In genomic region chr7:123863461-123863860, GRCh38 we compare ENCODE assay signal across 26 cellular contexts. TPM values are rescaled to one million over a fixed set of nuclear protein-coding genes. Genes with fewer than 3 reads are reported as not detected.
DNase-seq lines count a peak whose midpoint lies in the region; ATAC-seq, FAIRE-seq and TF ChIP-seq lines count a peak whose summit lies in the region.
"Had no signal": no experiment of that assay in that cellular context is flagged by ENCODE, and none has a peak within 500 bp of the region (broad histone marks: within the 10 kb centered on the region; RNA-seq: fewer than 3 reads in every experiment).

No MANE protein-coding gene starts in this region.

- H3K4me1 ChIP-seq in GM23338 (ENCODE audit: insufficient read depth), result peaks cover 15% of the 10 kb centered on the region
- H3K4me1 ChIP-seq in effector memory CD4-positive, alpha-beta T cell (ENCODE audit: control insufficient read depth, insufficient read depth, low read length, poor library complexity, severe bottlenecking), result no peaks in the 10 kb centered on the region

- peaks cover 13% of the 10 kb centered on the region for H3K4me1 Mint-ChIP-seq in GM23338
- H3K4me1 Mint-ChIP-seq in progenitor cell of endocrine pancreas (ENCODE audit: low read depth), result peaks cover 20% of the 10 kb centered on the region
- H3K4me1 Mint-ChIP-seq: CD8-positive, alpha-beta memory T cell had no signal

- no peaks in the 10 kb centered on the region for H3F3A ChIP-seq in GM23338 (replicated peaks; ENCODE audit: low read depth)

- peaks cover 4% of the 10 kb centered on the region for H3K27me3 Mint-ChIP-seq in GM23338 (ENCODE audit: insufficient read depth, low read depth, poor library complexity)
- H3K27me3 Mint-ChIP-seq in progenitor cell of endocrine pancreas, result no peaks in the 10 kb centered on the region

- H3K36me3 Mint-ChIP-seq in GM23338 (ENCODE audit: low read depth) (peaks cover 3% of the 10 kb centered on the region; the same call in 1 of the 3 replicates), progenitor cell of endocrine pancreas (ENCODE audit: insufficient read depth) (peaks cover 1% of the 10 kb centered on the region)
- H3K36me3 Mint-ChIP-seq: CD8-positive, alpha-beta memory T cell had no signal

- no peak for FAIRE-seq in bronchial epithelial cell (lab: Jason Lieb, UNC)
- FAIRE-seq: A204.1, D721Med, GM19239 had no signal

- no peak for ATAC-seq in GM23338

- H3K9me3 Mint-ChIP-seq in GM23338 (peaks cover 4% of the 10 kb centered on the region; the same call in 1 of the 3 replicates), progenitor cell of endocrine pancreas (ENCODE audit: low read depth) (peaks cover 3% of the 10 kb centered on the region)
- H3K9me3 Mint-ChIP-seq: CD8-positive, alpha-beta memory T cell had no signal

- H3K36me3 ChIP-seq in GM23338 (ENCODE audit: insufficient read depth) (no peaks in the 10 kb centered on the region), bronchial epithelial cell (ENCODE audit: control insufficient read depth, insufficient read depth, low read length) (no peaks in the 10 kb centered on the region)
- H3K36me3 ChIP-seq in effector memory CD4-positive, alpha-beta T cell (ENCODE audit: control insufficient read depth, insufficient read depth, low read length), result no peaks in the 10 kb centered on the region
- H3K36me3 ChIP-seq: MG63 had no signal

- H3K79me2 ChIP-seq in GM23338 (replicated peaks; ENCODE audit: insufficient read depth), result no peaks in the 10 kb centered on the region

- H3K27me3 ChIP-seq in GM23338 (ENCODE audit: insufficient read depth), result no peaks in the 10 kb centered on the region
- H3K27me3 ChIP-seq in bronchial epithelial cell (ENCODE audit: control insufficient read depth, insufficient read depth, low read length), result no peaks in the 10 kb centered on the region
- no peaks in the 10 kb centered on the region for H3K27me3 ChIP-seq in effector memory CD4-positive, alpha-beta T cell (replicated peaks; ENCODE audit: control insufficient read depth, insufficient read depth, low read length, poor library complexity, severe bottlenecking)
- H3K27me3 ChIP-seq in dorsolateral prefrontal cortex, result no peaks in the 10 kb centered on the region
- H3K27me3 ChIP-seq: MG63 had no signal

- no peak overlapping the region for H3K4me3 ChIP-seq in GM23338
- no peak overlapping the region for H3K4me3 ChIP-seq in bronchial epithelial cell (ENCODE audit: low read depth, low read length)
- no peak overlapping the region for H3K4me3 ChIP-seq in effector memory CD4-positive, alpha-beta T cell (ENCODE audit: insufficient read depth, low read depth, low read length, poor library complexity, severe bottlenecking)
- no peak overlapping the region for H3K4me3 ChIP-seq in dorsolateral prefrontal cortex
- H3K4me3 ChIP-seq: MG63, PC-9 had no signal

- H2AFZ ChIP-seq in GM23338, result peak overlapping the region; percentile 94
- H2AFZ ChIP-seq: PC-9 had no signal

- no peak overlapping the region for H3K4me3 Mint-ChIP-seq in GM23338
- no peak overlapping the region for H3K4me3 Mint-ChIP-seq in progenitor cell of endocrine pancreas (ENCODE audit: low read depth)
- H3K4me3 Mint-ChIP-seq: CD8-positive, alpha-beta memory T cell had no signal

- H3K27ac ChIP-seq in GM23338 (ENCODE audit: low read depth) (no peak overlapping the region), dorsolateral prefrontal cortex (no peak overlapping the region)
- H3K27ac ChIP-seq in effector memory CD4-positive, alpha-beta T cell (ENCODE audit: insufficient read depth, low read length, poor library complexity, severe bottlenecking), result no peak overlapping the region
- H3K27ac ChIP-seq: C4-2B, PC-9 had no signal

- DNase-seq in GM23338 (ENCODE audit: low spot score), result no peak
- peak; percentile 49 for DNase-seq in bronchial epithelial cell (ENCODE audit: low read depth)
- DNase-seq in foreskin melanocyte, result peak; percentile 76
- DNase-seq in progenitor cell of endocrine pancreas (ENCODE audit: low spot score, unreplicated experiment), result no peak
- DNase-seq in effector memory CD4-positive, alpha-beta T cell, result no peak
- no peak for DNase-seq in T-helper 1 cell
- no peak for DNase-seq in dorsolateral prefrontal cortex
- DNase-seq in kidney tubule cell (ENCODE audit: low spot score), result no peak
- DNase-seq: CD8-positive, alpha-beta memory T cell; DMS53; EL; GF-D8; Karpas-422; MG63; NCI-H1694 treated with DMSO at 0.1 percent for 48 hours; NCI-H2107; NCI-H2227 treated with DMSO at 0.1 percent for 48 hours; NCI-H510A treated with DMSO at 0.1 percent for 48 hours; NCI-H748 treated with DMSO at 0.1 percent for 48 hours; PC-9; RPMI8226; SHP77 treated with DMSO at 0.1 percent for 48 hours had no signal

- TF ChIP-seq CTCF in GM23338 (conservative IDR thresholded peaks at IDR 0.05; ENCODE audit: low read depth in 2 of 2) (no peak), bronchial epithelial cell (IDR thresholded peaks at IDR 0.05; ENCODE audit: insufficient read depth, low read length, severe bottlenecking) (no peak), progenitor cell of endocrine pancreas (IDR thresholded peaks at IDR 0.05; ENCODE audit: unreplicated experiment) (no peak), dorsolateral prefrontal cortex (IDR thresholded peaks at IDR 0.05 in 54 of 56, conservative IDR thresholded peaks at IDR 0.05 in 2 of 56; ENCODE audit: low read depth in 1 of 56, partially characterized antibody in 56 of 56) (no peak)

- no peaks in the 10 kb centered on the region for H3K9me3 ChIP-seq in effector memory CD4-positive, alpha-beta T cell (ENCODE audit: control insufficient read depth, low read length)
- H3K9me3 ChIP-seq: MG63 had no signal

- H3K9me2 ChIP-seq in GM23338 (ENCODE audit: insufficient read depth), result no peaks in the 10 kb centered on the region; the same call in 1 of the 2 replicates

- no peak overlapping the region for H3K4me2 ChIP-seq in GM23338
- H3K4me2 ChIP-seq: PC-9 had no signal

- H3K27ac Mint-ChIP-seq in GM23338 (no peak overlapping the region; the same call in 1 of the 2 replicates), progenitor cell of endocrine pancreas (peak overlapping the region; percentile 67)
- H3K27ac Mint-ChIP-seq: CD8-positive, alpha-beta memory T cell had no signal

- no peaks in the 10 kb centered on the region for H4K20me1 ChIP-seq in GM23338 (replicated peaks; ENCODE audit: insufficient read depth)

- intact Hi-C loops in dorsolateral prefrontal cortex (cut with DNase I), result loop anchor here in 1 of 2 donors (10.0 kb wide), 1 partner anchor 189 kb away; no protein-coding TSS in a partner anchor

TF ChIP-seq in GM23338, 12 proteins besides CTCF, POLR2A, EP300 and RAD21 (continues in another document):
- TF ChIP-seq JUNB (IDR thresholded peaks at IDR 0.05; ENCODE audit: unreplicated experiment) (no peak), EZH2 (IDR thresholded peaks at IDR 0.05; ENCODE audit: low read depth, unreplicated experiment) (no peak), NANOG (IDR thresholded peaks at IDR 0.05; ENCODE audit: borderline replicate concordance) (no peak), ETS1 (IDR thresholded peaks at IDR 0.05) (no peak), ZNF114 (CRISPR knock-in tag; IDR thresholded peaks at IDR 0.05) (no peak), EZH2phosphoT487 (IDR thresholded peaks at IDR 0.05; ENCODE audit: unreplicated experiment) (no peak)

RNA-seq across cellular contexts. Expression of gene HYAL4, which starts 18.5 kb away (rescaled TPM):
- total RNA-seq in GM23338 (2014; rRNA removed; shearing (Covaris generic)), result not detected in 2 replicates
- not detected in 2 replicates for polyA plus RNA-seq in GM23338 (2016; fragmentation: Nextera tagmentation; extraction: Ambion mirVana)
- total RNA-seq in bronchial epithelial cell (under 0.01 and 0.13 TPM in 2 replicates), progenitor cell of endocrine pancreas (not detected in 2 replicates), dorsolateral prefrontal cortex (under 1 TPM in 1 of 120 experiments, not detected in 119; 0.31 TPM)
- total RNA-seq: CD8-positive, alpha-beta memory T cell; PC-9 had no signal
- polyA plus RNA-seq: CD8-positive, alpha-beta memory T cell had no signal

Comparison
In these comparisons a context has a peak if more than half of its experiments do, and no peak if none do; other contexts are left out.
1. DNase-seq: peak in bronchial epithelial cell (single experiment) and foreskin melanocyte (single experiment); none in GM23338 (single experiment), progenitor cell of endocrine pancreas (single experiment), effector memory CD4-positive, alpha-beta T cell (0 of 3), T-helper 1 cell (0 of 5), dorsolateral prefrontal cortex (0 of 10) and kidney tubule cell (single experiment).